Comparison of ENCODE assay signal across 8 cellular contexts in the genomic region with DNA sequence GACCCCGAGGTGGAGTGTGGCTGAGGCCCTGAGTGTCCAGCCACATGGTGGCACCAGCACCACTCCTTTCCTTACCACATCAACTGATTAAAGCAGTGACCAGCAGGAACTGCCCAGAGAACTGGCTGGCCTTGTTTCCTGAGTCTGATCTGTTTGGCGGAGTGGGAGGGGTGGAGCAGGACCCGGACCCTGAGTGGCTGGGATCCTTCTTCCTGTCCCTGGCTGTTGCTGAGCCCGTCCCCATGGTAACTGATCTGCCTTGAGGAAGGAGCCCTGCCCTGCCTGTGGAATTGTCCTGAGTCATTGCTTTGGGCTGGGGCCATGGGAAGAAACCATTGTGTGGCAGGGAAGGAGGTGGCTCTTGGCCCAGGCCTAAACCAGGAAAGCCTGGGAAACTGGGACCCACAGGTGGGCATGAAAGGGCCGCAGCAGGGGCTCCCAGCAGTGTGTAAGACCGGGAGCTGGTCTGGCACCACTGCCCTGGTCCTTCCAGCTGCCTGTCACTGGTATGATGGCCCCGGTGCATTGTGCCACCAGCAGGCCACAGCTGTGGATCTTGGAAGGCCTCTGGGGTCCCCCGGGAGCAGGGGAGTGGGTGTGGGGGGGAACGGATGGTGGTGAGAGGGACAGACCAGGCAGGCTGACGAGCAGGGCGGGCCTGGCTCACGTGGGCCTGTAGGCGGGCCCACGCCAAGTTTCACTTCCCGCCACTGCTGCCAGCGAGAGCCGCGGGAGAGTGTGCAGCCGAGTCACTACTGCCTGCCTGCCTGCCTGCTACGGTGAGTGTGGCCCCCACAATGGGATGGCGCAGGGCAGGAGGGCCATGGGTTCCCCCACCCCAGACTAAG. TPM values are rescaled to one million over a fixed set of nuclear protein-coding genes. Genes with fewer than 3 reads are reported as not detected.
A peak's percentile ranks its signal among the peaks of the same experiment; 100 is the strongest.
DNase-seq lines count a peak whose midpoint lies in the region; TF ChIP-seq lines count a peak whose summit lies in the region.

No MANE protein-coding gene starts in this region.

- H3K4me3 ChIP-seq in HFF-Myc (replicated peaks; ENCODE audit: low read depth, low read length) (peak overlapping the region; percentile 51), NB4 (ENCODE audit: low read depth, low read length) (peak overlapping the region; percentile 69), ascending aorta (peak overlapping the region; percentile 60 to 71), right atrium auricular region (peak overlapping the region; percentile 55 to 57), prostate gland (peak overlapping the region; percentile 35 to 50), uterus (peak overlapping the region; percentile 38 to 42)

- WGBS in prostate gland: 1% methylated on average over 21 of the region's 21 CpGs

- H3K27me3 ChIP-seq in ascending aorta (no peaks in the 10 kb centered on the region), right atrium auricular region (no peaks in the 10 kb centered on the region), prostate gland (replicated peaks; ENCODE audit: insufficient read depth) (no peaks in the 10 kb centered on the region), uterus (no peaks in the 10 kb centered on the region)

- TF ChIP-seq CTCF in GM10248 (IDR thresholded peaks at IDR 0.05; ENCODE audit: control extremely low read depth, extremely low read depth, low read depth, missing control alignments) (peak; percentile 53), HFF-Myc (IDR thresholded peaks at IDR 0.05; ENCODE audit: low read depth, low read length, missing control alignments) (peak; percentile 57), NB4 (IDR thresholded peaks at IDR 0.05; ENCODE audit: low read depth, low read length) (peak; percentile 33), ascending aorta (IDR thresholded peaks at IDR 0.05) (peak; percentile 87 to 94 (median 89)), right atrium auricular region (IDR thresholded peaks at IDR 0.05) (peak; percentile 64 to 88), prostate gland (IDR thresholded peaks at IDR 0.05) (peak; percentile 65 to 97 (median 96)), uterus (IDR thresholded peaks at IDR 0.05) (peak; percentile 78 to 95 (median 82))

- TF ChIP-seq POLR2A in NB4 (IDR thresholded peaks at IDR 0.05; ENCODE audit: extremely low read depth, insufficient read length) (no peak), prostate gland (IDR thresholded peaks at IDR 0.05) (peak; percentile 91), uterus (IDR thresholded peaks at IDR 0.05) (peak; percentile 84 to 85)

- H3K36me3 ChIP-seq in ascending aorta (peaks cover 17 to 33% of the 10 kb centered on the region in 2 donors), right atrium auricular region (peaks cover 39% of the 10 kb centered on the region), prostate gland (peaks cover 0 to 7% of the 10 kb centered on the region in 2 donors), uterus (no peaks in the 10 kb centered on the region)

- CTCF ChIA-PET in GM10248 (lab: Yijun Ruan, JAX): interaction anchor here (0.7 to 1.9 kb wide), 6 partner anchors 11 to 84 kb away, joined by 3 to 15 read pairs (median 5); no protein-coding TSS in a partner anchor

- POLR2A ChIA-PET in GM10248 (lab: Yijun Ruan, JAX): no interaction called here

- peak overlapping the region; percentile 96 to 98 for H3K27ac ChIP-seq in ascending aorta
- H3K27ac ChIP-seq in right atrium auricular region: peak overlapping the region; percentile 96 to 98
- H3K27ac ChIP-seq in prostate gland: peak overlapping the region; percentile 99 to 100
- peak overlapping the region; percentile 99 to 100 for H3K27ac ChIP-seq in uterus

- intact Hi-C loops in ascending aorta (cut with DNase I): loop anchor here (1.0 to 2.0 kb wide), 7 partner anchors 19 to 221 kb away; a partner anchor contains a TSS
- intact Hi-C loops in prostate gland (cut with DNase I): loop anchor here (1.0 to 5.0 kb wide), 3 partner anchors 41 to 132 kb away; a partner anchor contains a TSS
- intact Hi-C loops in uterus (cut with DNase I; ENCODE audit: low total_unique reads): loop anchor here (5.0 kb wide), 1 partner anchor 82 kb away; no protein-coding TSS in a partner anchor

- H3K9me3 ChIP-seq in ascending aorta (no peaks in the 10 kb centered on the region), right atrium auricular region (no peaks in the 10 kb centered on the region), prostate gland (no peaks in the 10 kb centered on the region), uterus (no peaks in the 10 kb centered on the region)

- peak; percentile 92 for DNase-seq in GM10248 (ENCODE audit: extremely low spot score)
- peak; percentile 99 for DNase-seq in HFF-Myc (ENCODE audit: extremely low read depth, low read depth)
- peak; percentile 90 for DNase-seq in NB4 (ENCODE audit: low read depth)
- DNase-seq in T-helper 2 cell: peak; percentile 49 to 91 (median 66)
- peak; percentile 100 for DNase-seq in ascending aorta (ENCODE audit: low spot score in 2 of 2)
- peak; percentile 100 for DNase-seq in right atrium auricular region (ENCODE audit: low spot score)
- peak; percentile 100 for DNase-seq in prostate gland (ENCODE audit: low spot score)
- peak; percentile 95 to 99 for DNase-seq in uterus

- H3K4me1 ChIP-seq in ascending aorta (peaks cover 16 to 43% of the 10 kb centered on the region in 2 donors), right atrium auricular region (peaks cover 0 to 62% of the 10 kb centered on the region in 2 donors), prostate gland (replicated peaks) (peaks cover 43% of the 10 kb centered on the region), uterus (peaks cover 10 to 24% of the 10 kb centered on the region in 2 donors)

RNA-seq across cellular contexts. Expression of a gene that starts 19.2 kb away (rescaled TPM):
- total RNA-seq in ascending aorta (9.0 TPM), right atrium auricular region (1 to 10 TPM; 2.0 to 3.1 TPM), prostate gland (10 to 100 TPM in 1 of 2 donors, 1 to 10 TPM in 1; 7.7 to 16.5 TPM), uterus (10 to 100 TPM in 1 of 4 donors, 1 to 10 TPM in 3; 5.3 to 11.5 (median 7.5) TPM)

RNA-seq across cellular contexts. Expression of a gene that starts 25.7 kb away (rescaled TPM):
- total RNA-seq in ascending aorta: 142 TPM
- 100 to 1,000 TPM; 194 to 286 TPM for total RNA-seq in right atrium auricular region
- total RNA-seq in prostate gland: 100 to 1,000 TPM; 310 to 446 TPM
- 100 to 1,000 TPM in 3 of 4 donors, 10 to 100 TPM in 1; 94.8 to 195 (median 141) TPM for total RNA-seq in uterus

RNA-seq across cellular contexts. Expression of a gene that starts 25.8 kb away (rescaled TPM):
- total RNA-seq in ascending aorta (19.3 TPM), right atrium auricular region (1 to 10 TPM; 8.4 to 9.2 TPM), prostate gland (10 to 100 TPM; 12.7 to 14.8 TPM), uterus (10 to 100 TPM in 2 of 4 donors, 1 to 10 TPM in 2; 2.6 to 11.1 (median 7.8) TPM)

RNA-seq across cellular contexts. Expression of a gene that starts 35.9 kb away (rescaled TPM):
- 160 TPM for total RNA-seq in ascending aorta
- total RNA-seq in right atrium auricular region: 10 to 100 TPM; 69.4 to 73.0 TPM
- 100 to 1,000 TPM; 115 to 182 TPM for total RNA-seq in prostate gland
- total RNA-seq in uterus: 100 to 1,000 TPM in 1 of 4 donors, 10 to 100 TPM in 3; 23.5 to 133 (median 60.9) TPM

RNA-seq across cellular contexts. Expression of a gene that starts 38.2 kb away (rescaled TPM):
- total RNA-seq in ascending aorta (218 TPM), right atrium auricular region (100 to 1,000 TPM in 1 of 2 donors, 10 to 100 TPM in 1; 66.9 to 120 TPM), prostate gland (100 to 1,000 TPM; 152 to 231 TPM), uterus (100 to 1,000 TPM in 1 of 4 donors, 10 to 100 TPM in 3; 52.4 to 210 (median 72.8) TPM)

Comparison
In these comparisons a context has a peak if more than half of its experiments do, and no peak if none do; other contexts are left out.
1. Peak in every context shown above with its lines: DNase-seq, H3K4me3 ChIP-seq and H3K27ac ChIP-seq.
2. CTCF ChIP-seq: peak in every context shown above with its lines; median percentile 96 in prostate gland; 89 in ascending aorta; 82 in uterus; 76 in right atrium auricular region; 57 in HFF-Myc; 53 in GM10248; 33 in NB4.